36 cellular contexts compared by ENCODE assay signal in the genomic region with DNA sequence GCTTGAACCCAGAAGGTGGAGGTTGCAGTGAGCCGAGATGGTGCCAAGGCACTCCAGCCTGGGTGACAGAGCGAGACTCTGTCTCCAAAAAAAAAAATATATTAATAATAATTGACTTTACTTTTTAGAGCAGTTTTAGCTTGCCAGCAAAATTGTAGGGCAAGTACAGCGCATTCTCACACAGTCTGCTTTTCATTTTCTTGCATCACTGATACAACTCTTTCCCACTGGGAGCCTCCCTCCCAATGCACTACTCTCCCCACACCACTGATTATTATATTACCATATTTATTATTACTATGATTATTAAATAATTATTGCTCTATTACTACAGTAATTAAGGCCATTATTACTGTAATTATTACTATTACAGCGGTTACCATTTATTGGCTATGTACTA.
"Had no signal": no experiment of that assay in that cellular context is flagged by ENCODE, and none has a peak within 500 bp of the region (broad histone marks: within the 10 kb centered on the region; RNA-seq: fewer than 3 reads in every experiment).

No MANE protein-coding gene starts in this region.

- H3K36me3 Mint-ChIP-seq: activated CD8-positive, alpha-beta memory T cell treated with anti-CD3 and anti-CD28 coated beads, Interleukin-2, amount 10 ng/mL, durations not matched to agents 7 days and 5 days; activated naive CD4-positive, alpha-beta T cell treated with anti-CD3 and anti-CD28 coated beads, Interleukin-2, amount 50 U/mL, for 72 hours; activated naive CD8-positive, alpha-beta T cell treated with anti-CD3 and anti-CD28 coated beads for 36 hours had no signal

- H3K4me1 ChIP-seq: adrenal gland, breast epithelium had no signal

- H3K4me3 Mint-ChIP-seq: activated CD4-positive, alpha-beta memory T cell treated with anti-CD3 and anti-CD28 coated beads, Interleukin-2, amount 10 ng/mL, durations not matched to agents 7 days and 5 days; activated CD4-positive, alpha-beta T cell treated with anti-CD3 and anti-CD28 coated beads, Interleukin-2, amount 10 ng/mL, durations not matched to agents 24 days and 14 days; activated CD8-positive, alpha-beta memory T cell treated with anti-CD3 and anti-CD28 coated beads, Interleukin-2, amount 10 ng/mL, durations not matched to agents 7 days and 5 days; activated CD8-positive, alpha-beta T cell treated with anti-CD3 and anti-CD28 coated beads, Interleukin-2, amount 10 ng/mL, durations not matched to agents 7 days and 5 days; activated naive CD8-positive, alpha-beta T cell treated with anti-CD3 and anti-CD28 coated beads for 36 hours; activated T-cell treated with anti-CD3 and anti-CD28 coated beads, Interleukin-2, amount 50 U/mL, for 24 hours; central memory CD8-positive, alpha-beta T cell; T-helper 1 cell treated with Interleukin-12 subunit alpha and Interleukin-12 subunit beta and Interleukin-4 antibody, amounts not matched to agents 30 μg/mL and 1 μg/mL, for 36 hours; T-helper 2 cell treated with Interferon-gamma antibody and Interleukin-4, amounts not matched to agents 5 μg/mL and 100 μg/mL, for 36 hours; WTC11 had no signal

- H3K27me3 ChIP-seq: adrenal gland, body of pancreas, brain microvascular endothelial cell, breast epithelium had no signal

- H3K4me1 Mint-ChIP-seq: activated CD4-positive, alpha-beta T cell treated with anti-CD3 and anti-CD28 coated beads, Interleukin-2, amount 10 ng/mL, durations not matched to agents 24 days and 14 days; activated naive CD8-positive, alpha-beta T cell treated with anti-CD3 and anti-CD28 coated beads for 36 hours had no signal

- ATAC-seq: activated CD4-positive, CD25-positive, alpha-beta regulatory T cell treated with anti-CD3 and anti-CD28 coated beads, Interleukin-2, amount 50 U/mL, for 24 hours; activated CD8-positive, alpha-beta memory T cell treated with anti-CD3 and anti-CD28 coated beads, Interleukin-2, amount 10 ng/mL, durations not matched to agents 7 days and 5 days; activated CD8-positive, alpha-beta T cell treated with anti-CD3 and anti-CD28 coated beads, Interleukin-2, amount 10 ng/mL, durations not matched to agents 7 days and 5 days; activated naive CD4-positive, alpha-beta T cell treated with anti-CD3 and anti-CD28 coated beads, Interleukin-2, amount 50 U/mL, for 72 hours; body of pancreas; WTC11 had no signal

- H3K27ac Mint-ChIP-seq: activated CD4-positive, alpha-beta memory T cell treated with anti-CD3 and anti-CD28 coated beads, Interleukin-2, amount 10 ng/mL, durations not matched to agents 7 days and 5 days; activated CD4-positive, alpha-beta T cell treated with anti-CD3 and anti-CD28 coated beads, Interleukin-2, amount 10 ng/mL, durations not matched to agents 24 days and 14 days; activated CD8-positive, alpha-beta memory T cell treated with anti-CD3 and anti-CD28 coated beads, Interleukin-2, amount 10 ng/mL, durations not matched to agents 7 days and 5 days; activated CD8-positive, alpha-beta T cell treated with anti-CD3 and anti-CD28 coated beads, Interleukin-2, amount 10 ng/mL, durations not matched to agents 7 days and 5 days; activated naive CD4-positive, alpha-beta T cell treated with anti-CD3 and anti-CD28 coated beads, Interleukin-2, amount 50 U/mL, for 72 hours; activated naive CD8-positive, alpha-beta T cell treated with anti-CD3 and anti-CD28 coated beads for 36 hours; activated T-cell treated with anti-CD3 and anti-CD28 coated beads, Interleukin-2, amount 50 U/mL, for 24 hours; activated T-helper 2 cell treated with anti-CD3 and anti-CD28 coated beads, Interferon-gamma antibody, Interleukin-2, Interleukin-4, amounts not matched to agents 10 μg/mL and 5 μg/mL and 100 μg/mL, durations not matched to agents 14 hours and 24 hours and 36 hours; T-helper 1 cell treated with Interleukin-12 subunit alpha and Interleukin-12 subunit beta and Interleukin-4 antibody, amounts not matched to agents 30 μg/mL and 1 μg/mL, for 36 hours; T-helper 2 cell treated with Interferon-gamma antibody and Interleukin-4, amounts not matched to agents 5 μg/mL and 100 μg/mL, for 36 hours; WTC11 had no signal

- H3K9me3 ChIP-seq: adrenal gland, body of pancreas, breast epithelium had no signal

- H3K9me3 Mint-ChIP-seq: activated CD4-positive, alpha-beta memory T cell treated with anti-CD3 and anti-CD28 coated beads, Interleukin-2, amount 10 ng/mL, durations not matched to agents 7 days and 5 days; activated CD4-positive, alpha-beta T cell treated with anti-CD3 and anti-CD28 coated beads, Interleukin-2, amount 10 ng/mL, durations not matched to agents 24 days and 14 days; activated naive CD4-positive, alpha-beta T cell treated with anti-CD3 and anti-CD28 coated beads, Interleukin-2, amount 50 U/mL, for 72 hours; activated naive CD8-positive, alpha-beta T cell treated with anti-CD3 and anti-CD28 coated beads for 36 hours; activated T-cell treated with anti-CD3 and anti-CD28 coated beads, Interleukin-2, amount 50 U/mL, for 24 hours; activated T-helper 2 cell treated with anti-CD3 and anti-CD28 coated beads, Interferon-gamma antibody, Interleukin-2, Interleukin-4, amounts not matched to agents 10 μg/mL and 5 μg/mL and 100 μg/mL, durations not matched to agents 14 hours and 24 hours and 36 hours; central memory CD8-positive, alpha-beta T cell; T-helper 1 cell treated with Interleukin-12 subunit alpha and Interleukin-12 subunit beta and Interleukin-4 antibody, amounts not matched to agents 30 μg/mL and 1 μg/mL, for 36 hours; T-helper 2 cell treated with Interferon-gamma antibody and Interleukin-4, amounts not matched to agents 5 μg/mL and 100 μg/mL, for 36 hours had no signal

- DNase-seq: activated CD4-positive, alpha-beta memory T cell treated with anti-CD3 and anti-CD28 coated beads, Interleukin-2, amount 10 ng/mL, durations not matched to agents 7 days and 5 days; activated CD4-positive, alpha-beta T cell treated with anti-CD3 and anti-CD28 coated beads for 4 hours; activated CD4-positive, alpha-beta T cell treated with anti-CD3 and anti-CD28 coated beads, Interleukin-2, amount 10 ng/mL, durations not matched to agents 24 days and 14 days; activated CD4-positive, alpha-beta T cell treated with anti-CD3 and anti-CD28 coated beads, Interleukin-2, amount 50 U/mL, for 48 hours; activated CD4-positive, CD25-positive, alpha-beta regulatory T cell; activated CD8-positive, alpha-beta memory T cell treated with anti-CD3 and anti-CD28 coated beads for 24 hours; activated CD8-positive, alpha-beta memory T cell treated with anti-CD3 and anti-CD28 coated beads, Interleukin-2, amount 10 ng/mL, durations not matched to agents 7 days and 5 days; activated CD8-positive, alpha-beta memory T cell treated with anti-CD3 and anti-CD28 coated beads, Interleukin-2, amount 50 U/mL, for 48 hours; activated CD8-positive, alpha-beta T cell treated with anti-CD3 and anti-CD28 coated beads, Interleukin-2, amount 10 ng/mL, durations not matched to agents 7 days and 5 days; activated effector memory CD4-positive, alpha-beta T cell treated with Interleukin-2 at 50 U/mL for 16 hours; activated gamma-delta T cell; activated naive CD4-positive, alpha-beta T cell treated with anti-CD3 and anti-CD28 coated beads, Interleukin-2, amount 50 U/mL, for 16 hours; activated naive CD4-positive, alpha-beta T cell treated with Interleukin-2 at 50 U/mL for 16 hours; activated naive CD8-positive, alpha-beta T cell treated with anti-CD3 and anti-CD28 coated beads for 36 hours; activated T-cell treated with anti-CD3 and anti-CD28 coated beads, Interleukin-2, amount 50 U/mL, for 24 hours; activated T-cell treated with anti-CD3 and anti-CD28 coated beads, Interleukin-2, amount 50 U/mL, for 48 hours; adrenal gland; amniotic stem cell; aorta; body of pancreas; caudate nucleus; cerebellar nuclear complex; SW 1271; T-helper 1 cell; T-helper 2 cell; T-helper 9 cell; WERI-Rb-1 had no signal

- H3K4me3 ChIP-seq: adrenal gland, body of pancreas, breast epithelium had no signal

- H3K27ac ChIP-seq: adrenal gland, body of pancreas, brain microvascular endothelial cell, breast epithelium, WERI-Rb-1 had no signal
